ENCODE assay signal across 30 cellular contexts in the genomic region with DNA sequence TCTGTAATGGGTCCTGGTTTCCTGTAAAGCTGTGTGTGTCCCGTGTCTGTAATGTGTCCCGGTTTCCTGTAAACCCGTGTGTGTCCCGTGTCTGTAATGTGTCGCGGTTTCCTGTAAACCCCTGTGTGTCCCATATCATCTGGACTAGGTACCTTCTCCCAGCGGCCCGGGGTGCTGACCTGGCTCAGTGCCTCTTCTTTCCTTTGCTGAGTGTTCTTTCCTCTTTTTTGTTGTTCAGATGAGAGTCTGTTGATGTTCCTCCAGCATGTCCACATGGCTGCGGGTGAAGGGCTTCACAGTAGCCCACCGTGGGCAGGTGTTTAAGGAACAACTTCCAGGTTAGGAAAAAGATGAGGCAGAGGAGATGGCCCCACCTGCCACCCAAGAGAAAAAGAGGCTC. TPM values are rescaled to one million over a fixed set of nuclear protein-coding genes. Genes with fewer than 3 reads are reported as not detected.
"Had no signal": no experiment of that assay in that cellular context is flagged by ENCODE, and none has a peak within 500 bp of the region (broad histone marks: within the 10 kb centered on the region; RNA-seq: fewer than 3 reads in every experiment).

No MANE protein-coding gene starts in this region.

- H3K36me3 Mint-ChIP-seq: naive thymus-derived CD8-positive, alpha-beta T cell; stimulated activated naive B cell treated with anti-CD40 and anti-IgM and Interleukin-4, amounts not matched to agents 10 μg/mL and 1 μg/mL and 100 μg/mL, for 72 hours had no signal

- H3K4me3 Mint-ChIP-seq: naive thymus-derived CD8-positive, alpha-beta T cell; nephron; stimulated activated naive B cell treated with anti-CD40 and anti-IgM and Interleukin-4, amounts not matched to agents 10 μg/mL and 1 μg/mL and 100 μg/mL, for 72 hours; stimulated activated naive CD8-positive, alpha-beta T cell treated with anti-CD3 and anti-CD28 coated beads, Interleukin-15, Interleukin-2, amounts not matched to agents 100 ng/mL and 50 ng/mL, for 24 hours had no signal

- H3K4me3 ChIP-seq: heart right ventricle, hepatocyte, left lung, lower lobe of right lung, pancreas, psoas muscle, spleen, suprapubic skin, thoracic aorta, tibial artery, upper lobe of right lung had no signal

- H3K27ac Mint-ChIP-seq: nephron; stimulated activated naive B cell treated with anti-CD40 and anti-IgM and Interleukin-4, amounts not matched to agents 10 μg/mL and 1 μg/mL and 100 μg/mL, for 72 hours; stimulated activated naive CD8-positive, alpha-beta T cell treated with anti-CD3 and anti-CD28 coated beads, Interleukin-15, Interleukin-2, amounts not matched to agents 100 ng/mL and 50 ng/mL, for 24 hours had no signal

- H3K4me2 ChIP-seq: hepatocyte had no signal

- H3K27ac ChIP-seq: heart right ventricle, hepatocyte, left lung, lower lobe of right lung, pancreas, psoas muscle, spleen, suprapubic skin, thoracic aorta, tibial artery, upper lobe of right lung had no signal

- H3K36me3 ChIP-seq: heart right ventricle, left lung, lower lobe of right lung, pancreas, spleen, suprapubic skin, thoracic aorta, tibial artery, upper lobe of right lung had no signal

- H3K79me2 ChIP-seq: hepatocyte had no signal

- ATAC-seq: left colon; left lung; lower lobe of right lung; naive thymus-derived CD8-positive, alpha-beta T cell; pancreas; psoas muscle; sciatic nerve; stimulated activated naive B cell treated with anti-CD40 and anti-IgM and Interleukin-4, amounts not matched to agents 10 μg/mL and 1 μg/mL and 100 μg/mL, for 72 hours; upper lobe of right lung had no signal

- H3K4me1 Mint-ChIP-seq: stimulated activated naive B cell treated with anti-CD40 and anti-IgM and Interleukin-4, amounts not matched to agents 10 μg/mL and 1 μg/mL and 100 μg/mL, for 72 hours had no signal

- H2AFZ ChIP-seq: hepatocyte had no signal

- H3K9me3 ChIP-seq: lower lobe of right lung, pancreas, psoas muscle, suprapubic skin, thoracic aorta, tibial artery, upper lobe of right lung had no signal

- H3K9me3 Mint-ChIP-seq: stimulated activated naive CD8-positive, alpha-beta T cell treated with anti-CD3 and anti-CD28 coated beads, Interleukin-15, Interleukin-2, amounts not matched to agents 100 ng/mL and 50 ng/mL, for 24 hours had no signal

- H3K4me1 ChIP-seq: heart right ventricle, left lung, lower lobe of right lung, pancreas, psoas muscle, suprapubic skin, tibial artery, upper lobe of right lung had no signal

- H3K27me3 ChIP-seq: hepatocyte, left lung, pancreas, upper lobe of right lung had no signal

- DNase-seq: heart right ventricle; islet precursor cell; kidney glomerular epithelial cell; left colon; lower lobe of right lung; mammary epithelial cell; mesenchymal stem cell; small intestine; spleen; stimulated activated CD4-positive, alpha-beta T cell treated with anti-CD3 and anti-CD28 coated beads, Interleukin-1b, Interleukin-23, amount 100 ng/mL, for 48 hours; stimulated activated CD4-positive, alpha-beta T cell treated with anti-CD3 and anti-CD28 coated beads, Interleukin-2, amount 100 ng/mL, for 48 hours; stimulated activated CD4-positive, alpha-beta T cell treated with anti-CD3 and anti-CD28 coated beads, Interleukin-4, amount 100 ng/mL, for 4 hours; stimulated activated naive B cell treated with anti-CD40 and anti-IgM and Interleukin-4, amounts not matched to agents 10 μg/mL and 1 μg/mL and 100 μg/mL, for 72 hours; tibial artery; trophoblast cell; upper lobe of right lung had no signal

- H3K27me3 Mint-ChIP-seq: naive thymus-derived CD8-positive, alpha-beta T cell; stimulated activated naive CD8-positive, alpha-beta T cell treated with anti-CD3 and anti-CD28 coated beads, Interleukin-15, Interleukin-2, amounts not matched to agents 100 ng/mL and 50 ng/mL, for 24 hours had no signal

RNA-seq across cellular contexts. Expression of gene GNG13, which starts 46.6 kb away (rescaled TPM):
- total RNA-seq: heart right ventricle; hepatocyte; left lung; liver; lower lobe of right lung; mammary epithelial cell; mucosa of gallbladder; naive thymus-derived CD8-positive, alpha-beta T cell; omental fat pad; pancreas; psoas muscle; sciatic nerve; spleen; subcutaneous adipose tissue; suprapubic skin; thoracic aorta; upper lobe of right lung had no signal
- polyA plus RNA-seq: heart right ventricle; hepatocyte; liver; mammary epithelial cell; naive thymus-derived CD8-positive, alpha-beta T cell; pancreas; psoas muscle; spleen had no signal
